ENCODE assay signal across 11 cellular contexts in genomic region chr2:224816816-224817215, GRCh38.
A peak's percentile ranks its signal among the peaks of the same experiment; 100 is the strongest.
DNase-seq lines count a peak whose midpoint lies in the region; ATAC-seq and TF ChIP-seq lines count a peak whose summit lies in the region.
"Had no signal": no experiment of that assay in that cellular context is flagged by ENCODE, and none has a peak within 500 bp of the region (broad histone marks: within the 10 kb centered on the region; RNA-seq: fewer than 3 reads in every experiment).

No MANE protein-coding gene starts in this region.

- H3K9me3 Mint-ChIP-seq in activated CD4-positive, alpha-beta memory T cell treated with anti-CD3 and anti-CD28 coated beads for 36 hours: peaks cover 4% of the 10 kb centered on the region
- H3K9me3 Mint-ChIP-seq in activated CD4-positive, alpha-beta memory T cell treated with anti-CD3 and anti-CD28 coated beads, Interleukin-2, amount 10 ng/mL, durations not matched to agents 7 days and 5 days: no peaks in the 10 kb centered on the region
- peaks cover 14% of the 10 kb centered on the region for H3K9me3 Mint-ChIP-seq in T-helper 2 cell treated with Interferon-gamma antibody and Interleukin-4, amounts not matched to agents 5 μg/mL and 100 μg/mL, for 36 hours
- no peaks in the 10 kb centered on the region for H3K9me3 Mint-ChIP-seq in activated T-helper 17 cell treated with anti-CD3 and anti-CD28 coated beads, Interleukin-2, amount 50 U/mL, for 72 hours
- H3K9me3 Mint-ChIP-seq in activated CD8-positive, alpha-beta memory T cell treated with anti-CD3 and anti-CD28 coated beads, Interleukin-2, amount 10 ng/mL, durations not matched to agents 7 days and 5 days (ENCODE audit: low read depth): no peaks in the 10 kb centered on the region

- H3K4me2 ChIP-seq in smooth muscle cell: peak overlapping the region; percentile 42

- no peak for ATAC-seq in activated T-helper 17 cell treated with anti-CD3 and anti-CD28 coated beads, Interleukin-2, amount 50 U/mL, for 72 hours (replicated peaks)
- ATAC-seq in activated CD8-positive, alpha-beta memory T cell treated with anti-CD3 and anti-CD28 coated beads, Interleukin-2, amount 10 ng/mL, durations not matched to agents 7 days and 5 days: no peak

- H3K27me3 Mint-ChIP-seq in activated CD4-positive, alpha-beta memory T cell treated with anti-CD3 and anti-CD28 coated beads for 36 hours: no peaks in the 10 kb centered on the region
- no peaks in the 10 kb centered on the region for H3K27me3 Mint-ChIP-seq in activated CD4-positive, alpha-beta memory T cell treated with anti-CD3 and anti-CD28 coated beads, Interleukin-2, amount 10 ng/mL, durations not matched to agents 7 days and 5 days
- no peaks in the 10 kb centered on the region for H3K27me3 Mint-ChIP-seq in T-helper 2 cell treated with Interferon-gamma antibody and Interleukin-4, amounts not matched to agents 5 μg/mL and 100 μg/mL, for 36 hours (ENCODE audit: low read depth)
- no peaks in the 10 kb centered on the region for H3K27me3 Mint-ChIP-seq in activated T-helper 17 cell treated with anti-CD3 and anti-CD28 coated beads, Interleukin-2, amount 50 U/mL, for 72 hours
- H3K27me3 Mint-ChIP-seq in activated CD8-positive, alpha-beta memory T cell treated with anti-CD3 and anti-CD28 coated beads, Interleukin-2, amount 10 ng/mL, durations not matched to agents 7 days and 5 days: no peaks in the 10 kb centered on the region

- peaks cover 5% of the 10 kb centered on the region for H3K4me1 ChIP-seq in smooth muscle cell (ENCODE audit: low read depth)
- H3K4me1 ChIP-seq: BE2C had no signal

- peak overlapping the region; percentile 25 for H3K27ac ChIP-seq in smooth muscle cell (ENCODE audit: low read depth)

- no peaks in the 10 kb centered on the region for H3K9me3 ChIP-seq in smooth muscle cell (replicated peaks; ENCODE audit: low read depth)
- H3K9me3 ChIP-seq: BE2C had no signal

- no peak overlapping the region for H2AFZ ChIP-seq in smooth muscle cell (ENCODE audit: low read depth)

- H3F3A ChIP-seq in smooth muscle cell (ENCODE audit: low read depth): no peaks in the 10 kb centered on the region

- no peaks in the 10 kb centered on the region for H3K36me3 ChIP-seq in smooth muscle cell (ENCODE audit: low read depth)
- H3K36me3 ChIP-seq: BE2C had no signal

- H3K27me3 ChIP-seq in smooth muscle cell (ENCODE audit: low read depth): no peaks in the 10 kb centered on the region
- H3K27me3 ChIP-seq: BE2C had no signal

- no peaks in the 10 kb centered on the region for H4K20me1 ChIP-seq in smooth muscle cell (ENCODE audit: low read depth)

- no peak for DNase-seq in activated CD4-positive, alpha-beta memory T cell treated with anti-CD3 and anti-CD28 coated beads for 36 hours
- no peak for DNase-seq in activated CD4-positive, alpha-beta memory T cell treated with anti-CD3 and anti-CD28 coated beads, Interleukin-2, amount 10 ng/mL, durations not matched to agents 7 days and 5 days
- DNase-seq in RKO (ENCODE audit: low spot score) (peak; percentile 70), fibroblast of mammary gland (ENCODE audit: low read depth) (peak; percentile 72), smooth muscle cell (lab: John Stamatoyannopoulos, UW; ENCODE audit: unreplicated experiment) (no peak)
- DNase-seq in T-helper 2 cell treated with Interferon-gamma antibody and Interleukin-4, amounts not matched to agents 5 μg/mL and 100 μg/mL, for 36 hours (ENCODE audit: low spot score): no peak
- DNase-seq in activated CD8-positive, alpha-beta memory T cell treated with anti-CD3 and anti-CD28 coated beads, Interleukin-2, amount 10 ng/mL, durations not matched to agents 7 days and 5 days: no peak
- DNase-seq: activated naive CD4-positive, alpha-beta T cell; BE2C; NCI-H748 treated with DMSO at 0.1 percent for 48 hours had no signal

- peak overlapping the region; percentile 34 for H3K27ac Mint-ChIP-seq in activated CD4-positive, alpha-beta memory T cell treated with anti-CD3 and anti-CD28 coated beads for 36 hours
- H3K27ac Mint-ChIP-seq in activated CD4-positive, alpha-beta memory T cell treated with anti-CD3 and anti-CD28 coated beads, Interleukin-2, amount 10 ng/mL, durations not matched to agents 7 days and 5 days: no peak overlapping the region
- no peak overlapping the region for H3K27ac Mint-ChIP-seq in T-helper 2 cell treated with Interferon-gamma antibody and Interleukin-4, amounts not matched to agents 5 μg/mL and 100 μg/mL, for 36 hours
- H3K27ac Mint-ChIP-seq in activated T-helper 17 cell treated with anti-CD3 and anti-CD28 coated beads, Interleukin-2, amount 50 U/mL, for 72 hours: no peak overlapping the region
- no peak overlapping the region for H3K27ac Mint-ChIP-seq in activated CD8-positive, alpha-beta memory T cell treated with anti-CD3 and anti-CD28 coated beads, Interleukin-2, amount 10 ng/mL, durations not matched to agents 7 days and 5 days

- CTCF ChIA-PET in activated CD4-positive, alpha-beta memory T cell treated with anti-CD3 and anti-CD28 coated beads for 36 hours (lab: Charles Lee): no interaction called here
- CTCF ChIA-PET in activated CD4-positive, alpha-beta memory T cell treated with anti-CD3 and anti-CD28 coated beads, Interleukin-2, amount 10 ng/mL, durations not matched to agents 7 days and 5 days (lab: Charles Lee): no interaction called here
- CTCF ChIA-PET in activated CD8-positive, alpha-beta memory T cell treated with anti-CD3 and anti-CD28 coated beads, Interleukin-2, amount 10 ng/mL, durations not matched to agents 7 days and 5 days (lab: Charles Lee): no interaction called here

- WGBS in smooth muscle cell (ENCODE audit: low lambda C conversion rate): 31% methylated on average over 4 of the region's 4 CpGs

- H3K4me3 Mint-ChIP-seq in activated CD4-positive, alpha-beta memory T cell treated with anti-CD3 and anti-CD28 coated beads for 36 hours: no peak overlapping the region
- no peak overlapping the region for H3K4me3 Mint-ChIP-seq in activated CD4-positive, alpha-beta memory T cell treated with anti-CD3 and anti-CD28 coated beads, Interleukin-2, amount 10 ng/mL, durations not matched to agents 7 days and 5 days
- H3K4me3 Mint-ChIP-seq in T-helper 2 cell treated with Interferon-gamma antibody and Interleukin-4, amounts not matched to agents 5 μg/mL and 100 μg/mL, for 36 hours: no peak overlapping the region
- H3K4me3 Mint-ChIP-seq in activated T-helper 17 cell treated with anti-CD3 and anti-CD28 coated beads, Interleukin-2, amount 50 U/mL, for 72 hours: no peak overlapping the region
- H3K4me3 Mint-ChIP-seq in activated CD8-positive, alpha-beta memory T cell treated with anti-CD3 and anti-CD28 coated beads, Interleukin-2, amount 10 ng/mL, durations not matched to agents 7 days and 5 days: no peak overlapping the region

- POLR2A ChIA-PET in activated CD4-positive, alpha-beta memory T cell treated with anti-CD3 and anti-CD28 coated beads for 36 hours (lab: Charles Lee): no interaction called here
- POLR2A ChIA-PET in activated CD4-positive, alpha-beta memory T cell treated with anti-CD3 and anti-CD28 coated beads, Interleukin-2, amount 10 ng/mL, durations not matched to agents 7 days and 5 days (lab: Charles Lee): no interaction called here

- TF ChIP-seq CTCF in fibroblast of mammary gland (conservative IDR thresholded peaks at IDR 0.05; ENCODE audit: control insufficient read depth, insufficient read depth, low read depth, low read length) (no peak), smooth muscle cell (IDR thresholded peaks at IDR 0.05; ENCODE audit: borderline replicate concordance, insufficient read depth, poor library complexity, severe bottlenecking) (no peak)

- no peaks in the 10 kb centered on the region for H3K79me2 ChIP-seq in smooth muscle cell (ENCODE audit: low read depth)

- intact Hi-C loops in activated CD4-positive, alpha-beta memory T cell treated with anti-CD3 and anti-CD28 coated beads for 36 hours (cut with micrococcal nuclease): no loop called here

- H3K9ac ChIP-seq in smooth muscle cell (ENCODE audit: low read depth): no peak overlapping the region

- H3K4me1 Mint-ChIP-seq in activated CD4-positive, alpha-beta memory T cell treated with anti-CD3 and anti-CD28 coated beads for 36 hours (ENCODE audit: low read depth): peaks cover 10% of the 10 kb centered on the region
- H3K4me1 Mint-ChIP-seq in activated CD4-positive, alpha-beta memory T cell treated with anti-CD3 and anti-CD28 coated beads, Interleukin-2, amount 10 ng/mL, durations not matched to agents 7 days and 5 days: no peaks in the 10 kb centered on the region
- H3K4me1 Mint-ChIP-seq in T-helper 2 cell treated with Interferon-gamma antibody and Interleukin-4, amounts not matched to agents 5 μg/mL and 100 μg/mL, for 36 hours (ENCODE audit: low read depth): peaks cover 5% of the 10 kb centered on the region
- H3K4me1 Mint-ChIP-seq in activated T-helper 17 cell treated with anti-CD3 and anti-CD28 coated beads, Interleukin-2, amount 50 U/mL, for 72 hours: no peaks in the 10 kb centered on the region
- no peaks in the 10 kb centered on the region for H3K4me1 Mint-ChIP-seq in activated CD8-positive, alpha-beta memory T cell treated with anti-CD3 and anti-CD28 coated beads, Interleukin-2, amount 10 ng/mL, durations not matched to agents 7 days and 5 days

- H3K36me3 Mint-ChIP-seq in activated CD4-positive, alpha-beta memory T cell treated with anti-CD3 and anti-CD28 coated beads for 36 hours: peaks cover 63% of the 10 kb centered on the region
- peaks cover 80% of the 10 kb centered on the region for H3K36me3 Mint-ChIP-seq in activated CD4-positive, alpha-beta memory T cell treated with anti-CD3 and anti-CD28 coated beads, Interleukin-2, amount 10 ng/mL, durations not matched to agents 7 days and 5 days (ENCODE audit: low read depth)
- peaks cover 82% of the 10 kb centered on the region for H3K36me3 Mint-ChIP-seq in T-helper 2 cell treated with Interferon-gamma antibody and Interleukin-4, amounts not matched to agents 5 μg/mL and 100 μg/mL, for 36 hours (ENCODE audit: low read depth)
- H3K36me3 Mint-ChIP-seq in activated T-helper 17 cell treated with anti-CD3 and anti-CD28 coated beads, Interleukin-2, amount 50 U/mL, for 72 hours (ENCODE audit: low read depth): peaks cover 95% of the 10 kb centered on the region
- peaks cover 80% of the 10 kb centered on the region for H3K36me3 Mint-ChIP-seq in activated CD8-positive, alpha-beta memory T cell treated with anti-CD3 and anti-CD28 coated beads, Interleukin-2, amount 10 ng/mL, durations not matched to agents 7 days and 5 days

- H3K4me3 ChIP-seq in fibroblast of mammary gland (ENCODE audit: control insufficient read depth, low read depth, low read length): no peak overlapping the region
- H3K4me3 ChIP-seq in smooth muscle cell: no peak overlapping the region

Comparison
In these comparisons a context has a peak if more than half of its experiments do, and no peak if none do; other contexts are left out.
1. DNase-seq: peak in RKO (single experiment) and fibroblast of mammary gland (single experiment); none in activated CD4-positive, alpha-beta memory T cell treated with anti-CD3 and anti-CD28 coated beads for 36 hours (single experiment), activated CD4-positive, alpha-beta memory T cell treated with anti-CD3 and anti-CD28 coated beads, Interleukin-2, amount 10 ng/mL, durations not matched to agents 7 days and 5 days (single experiment), smooth muscle cell (single experiment), T-helper 2 cell treated with Interferon-gamma antibody and Interleukin-4, amounts not matched to agents 5 μg/mL and 100 μg/mL, for 36 hours (single experiment) and activated CD8-positive, alpha-beta memory T cell treated with anti-CD3 and anti-CD28 coated beads, Interleukin-2, amount 10 ng/mL, durations not matched to agents 7 days and 5 days (single experiment).